25 cellular contexts compared by ENCODE assay signal in genomic region chr19:7351861-7352260, GRCh38. TPM values are rescaled to one million over a fixed set of nuclear protein-coding genes. Genes with fewer than 3 reads are reported as not detected.
DNase-seq lines count a peak whose midpoint lies in the region; ATAC-seq and TF ChIP-seq lines count a peak whose summit lies in the region.
"Had no signal": no experiment of that assay in that cellular context is flagged by ENCODE, and none has a peak within 500 bp of the region (broad histone marks: within the 10 kb centered on the region; RNA-seq: fewer than 3 reads in every experiment).

No MANE protein-coding gene starts in this region.

- H3K9me3 ChIP-seq in Loucy (ENCODE audit: insufficient read depth, low read depth, low read length) (peaks cover 7% of the 10 kb centered on the region; the same call in 1 of the 2 replicates), psoas muscle (peaks cover 5% of the 10 kb centered on the region)

- peak overlapping the region; percentile 82 for H3K4me2 ChIP-seq in Loucy (ENCODE audit: low read depth, low read length, poor library complexity, severe bottlenecking)
- H3K4me2 ChIP-seq: hepatocyte had no signal

- peaks cover 30% of the 10 kb centered on the region for H3K36me3 Mint-ChIP-seq in activated naive CD8-positive, alpha-beta T cell treated with anti-CD3 and anti-CD28 coated beads, Interleukin-2, amount 10 ng/mL, durations not matched to agents 7 days and 5 days
- H3K36me3 Mint-ChIP-seq in activated naive CD8-positive, alpha-beta T cell treated with anti-CD3 and anti-CD28 coated beads, Interleukin-2, amount 50 U/mL, for 24 hours (ENCODE audit: low read depth) = peaks cover 17% of the 10 kb centered on the region
- peaks cover 58% of the 10 kb centered on the region for H3K36me3 Mint-ChIP-seq in central memory CD8-positive, alpha-beta T cell (ENCODE audit: insufficient read depth)

- H3K36me3 ChIP-seq in Loucy (ENCODE audit: insufficient read depth, low read length) (peaks cover 12% of the 10 kb centered on the region; the same call in 1 of the 2 replicates), psoas muscle (ENCODE audit: insufficient read depth in 1 of 2, low read depth in 1 of 2) (no peaks in the 10 kb centered on the region)
- H3K36me3 ChIP-seq: left ventricle myocardium inferior, thoracic aorta had no signal

- H3K4me3 Mint-ChIP-seq in activated naive CD8-positive, alpha-beta T cell treated with anti-CD3 and anti-CD28 coated beads, Interleukin-2, amount 10 ng/mL, durations not matched to agents 7 days and 5 days = no peak overlapping the region
- H3K4me3 Mint-ChIP-seq in activated naive CD8-positive, alpha-beta T cell treated with anti-CD3 and anti-CD28 coated beads, Interleukin-2, amount 50 U/mL, for 24 hours = no peak overlapping the region
- H3K4me3 Mint-ChIP-seq in central memory CD8-positive, alpha-beta T cell = peak overlapping the region; percentile 99
- H3K4me3 Mint-ChIP-seq: HFFc6 had no signal

- TF ChIP-seq CTCF in Loucy (conservative IDR thresholded peaks at IDR 0.05; ENCODE audit: low read length) (no peak), psoas muscle (IDR thresholded peaks at IDR 0.05) (no peak)

- H4K20me1 ChIP-seq in Loucy (ENCODE audit: insufficient read depth, low read length, poor library complexity, severe bottlenecking) = peaks cover 38% of the 10 kb centered on the region

- intact Hi-C loops in psoas muscle (cut with DNase I) = loop anchor here (5.0 to 10.0 kb wide), 2 partner anchors 450 to 463 kb away; no protein-coding TSS in a partner anchor

- peaks cover 79% of the 10 kb centered on the region for H3K79me2 ChIP-seq in Loucy (ENCODE audit: insufficient read depth, low read length)
- H3K79me2 ChIP-seq: hepatocyte had no signal

- no peak overlapping the region for H3K9ac ChIP-seq in Loucy (ENCODE audit: low read depth, low read length, poor library complexity, severe bottlenecking)

- H3K4me1 ChIP-seq in Loucy (ENCODE audit: insufficient read depth, low read length, poor library complexity, severe bottlenecking) (peaks cover 26% of the 10 kb centered on the region), psoas muscle (no peaks in the 10 kb centered on the region)
- H3K4me1 ChIP-seq: foreskin keratinocyte, left ventricle myocardium inferior had no signal

- peaks cover 3% of the 10 kb centered on the region; the same call in 1 of the 2 replicates for H3F3A ChIP-seq in Loucy (ENCODE audit: low read depth)

- POLR2A ChIA-PET in activated naive CD8-positive, alpha-beta T cell treated with anti-CD3 and anti-CD28 coated beads, Interleukin-2, amount 10 ng/mL, durations not matched to agents 7 days and 5 days (lab: Charles Lee) = no interaction called here

- WGBS in psoas muscle, 3 donors = 74 to 79% (median 78%) methylated on average over 1 of the region's 1 CpG

- no peak overlapping the region for H3K27ac ChIP-seq in psoas muscle
- H3K27ac ChIP-seq: foreskin keratinocyte, hepatocyte, left ventricle myocardium inferior, RWPE1, SK-N-MC, thoracic aorta had no signal

- H2AFZ ChIP-seq in Loucy (ENCODE audit: low read length) = no peak overlapping the region
- H2AFZ ChIP-seq: hepatocyte had no signal

- no peaks in the 10 kb centered on the region for H3K27me3 ChIP-seq in Loucy (ENCODE audit: insufficient read depth, low read length, poor library complexity, severe bottlenecking)
- no peaks in the 10 kb centered on the region for H3K27me3 ChIP-seq in psoas muscle (ENCODE audit: insufficient read depth in 3 of 3, low read length in 2 of 3)
- H3K27me3 ChIP-seq: foreskin keratinocyte, hepatocyte had no signal

- DNase-seq in activated naive CD8-positive, alpha-beta T cell treated with anti-CD3 and anti-CD28 coated beads, Interleukin-2, amount 10 ng/mL, durations not matched to agents 7 days and 5 days = no peak
- no peak for DNase-seq in activated naive CD8-positive, alpha-beta T cell treated with anti-CD3 and anti-CD28 coated beads, Interleukin-2, amount 50 U/mL, for 24 hours
- no peak for DNase-seq in central memory CD8-positive, alpha-beta T cell (ENCODE audit: low spot score in 2 of 2)
- no peak for DNase-seq in psoas muscle
- DNase-seq: activated CD4-positive, alpha-beta T cell treated with anti-CD3 and anti-CD28 coated beads for 1 hour; activated CD8-positive, alpha-beta memory T cell treated with anti-CD3 and anti-CD28 coated beads, Interleukin-2, amount 50 U/mL, for 48 hours; activated naive CD4-positive, alpha-beta T cell; COR-L47; DMS79 treated with DMSO at 0.1 percent for 48 hours; erythroblast; foreskin keratinocyte; HFFc6; KG1; left ventricle myocardium inferior; NCI-H146; NCI-H2171; NCI-H526 had no signal

- peaks cover 6% of the 10 kb centered on the region for H3K9me3 Mint-ChIP-seq in activated naive CD8-positive, alpha-beta T cell treated with anti-CD3 and anti-CD28 coated beads, Interleukin-2, amount 10 ng/mL, durations not matched to agents 7 days and 5 days
- peaks cover 9% of the 10 kb centered on the region for H3K9me3 Mint-ChIP-seq in activated naive CD8-positive, alpha-beta T cell treated with anti-CD3 and anti-CD28 coated beads, Interleukin-2, amount 50 U/mL, for 24 hours
- no peaks in the 10 kb centered on the region for H3K9me3 Mint-ChIP-seq in central memory CD8-positive, alpha-beta T cell

- H3K27me3 Mint-ChIP-seq in activated naive CD8-positive, alpha-beta T cell treated with anti-CD3 and anti-CD28 coated beads, Interleukin-2, amount 10 ng/mL, durations not matched to agents 7 days and 5 days = no peaks in the 10 kb centered on the region
- H3K27me3 Mint-ChIP-seq in activated naive CD8-positive, alpha-beta T cell treated with anti-CD3 and anti-CD28 coated beads, Interleukin-2, amount 50 U/mL, for 24 hours = no peaks in the 10 kb centered on the region
- no peaks in the 10 kb centered on the region for H3K27me3 Mint-ChIP-seq in central memory CD8-positive, alpha-beta T cell

- H3K9me2 ChIP-seq in Loucy (replicated peaks; ENCODE audit: low read depth, low read length) = no peaks in the 10 kb centered on the region

- ATAC-seq in activated naive CD8-positive, alpha-beta T cell treated with anti-CD3 and anti-CD28 coated beads, Interleukin-2, amount 10 ng/mL, durations not matched to agents 7 days and 5 days (ENCODE audit: low read depth) = no peak
- ATAC-seq in activated naive CD8-positive, alpha-beta T cell treated with anti-CD3 and anti-CD28 coated beads, Interleukin-2, amount 50 U/mL, for 24 hours = no peak
- ATAC-seq in central memory CD8-positive, alpha-beta T cell (replicated peaks; ENCODE audit: extremely low read depth, poor library complexity, severe bottlenecking) = no peak
- no peak for ATAC-seq in psoas muscle
- no peak for ATAC-seq in GM19397 (IDR thresholded peaks at IDR 0.05; ENCODE audit: unreplicated experiment)
- ATAC-seq in GM19328 (IDR thresholded peaks at IDR 0.05; ENCODE audit: unreplicated experiment) = no peak
- ATAC-seq: foreskin keratinocyte had no signal

- H3K27ac Mint-ChIP-seq in activated naive CD8-positive, alpha-beta T cell treated with anti-CD3 and anti-CD28 coated beads, Interleukin-2, amount 10 ng/mL, durations not matched to agents 7 days and 5 days = peak overlapping the region; percentile 35
- H3K27ac Mint-ChIP-seq in activated naive CD8-positive, alpha-beta T cell treated with anti-CD3 and anti-CD28 coated beads, Interleukin-2, amount 50 U/mL, for 24 hours = no peak overlapping the region
- peak overlapping the region; percentile 93 for H3K27ac Mint-ChIP-seq in central memory CD8-positive, alpha-beta T cell (ENCODE audit: low read depth)
- H3K27ac Mint-ChIP-seq: HFFc6, progenitor cell of endocrine pancreas had no signal

- H3K4me3 ChIP-seq in Loucy (ENCODE audit: low read length, poor library complexity, severe bottlenecking) = peak overlapping the region; percentile 92
- H3K4me3 ChIP-seq in psoas muscle = no peak overlapping the region
- H3K4me3 ChIP-seq: hepatocyte, left ventricle myocardium inferior, SK-N-MC, thoracic aorta had no signal

- peaks cover 33% of the 10 kb centered on the region for H3K4me1 Mint-ChIP-seq in activated naive CD8-positive, alpha-beta T cell treated with anti-CD3 and anti-CD28 coated beads, Interleukin-2, amount 10 ng/mL, durations not matched to agents 7 days and 5 days
- H3K4me1 Mint-ChIP-seq in activated naive CD8-positive, alpha-beta T cell treated with anti-CD3 and anti-CD28 coated beads, Interleukin-2, amount 50 U/mL, for 24 hours = peaks cover 60% of the 10 kb centered on the region
- H3K4me1 Mint-ChIP-seq in central memory CD8-positive, alpha-beta T cell = peaks cover 61% of the 10 kb centered on the region

RNA-seq across cellular contexts. Expression of gene ARHGEF18, which starts 3.1 kb away (rescaled TPM):
- 10 to 100 TPM; 48.9 to 51.3 TPM for total RNA-seq in activated naive CD8-positive, alpha-beta T cell treated with anti-CD3 and anti-CD28 coated beads, Interleukin-2, amount 10 ng/mL, durations not matched to agents 7 days and 5 days
- total RNA-seq in psoas muscle = 1 to 10 TPM; 6.0 to 8.3 (median 6.9) TPM
- polyA plus RNA-seq in psoas muscle = 10 to 100 TPM in 1 of 3 donors, 1 to 10 TPM in 2; 3.5 to 12.2 (median 5.3) TPM

RNA-seq across cellular contexts. Expression of gene INSR, which starts 57.6 kb away (rescaled TPM):
- under 1 TPM; 0.65 to 0.89 TPM for total RNA-seq in activated naive CD8-positive, alpha-beta T cell treated with anti-CD3 and anti-CD28 coated beads, Interleukin-2, amount 10 ng/mL, durations not matched to agents 7 days and 5 days
- 10 to 100 TPM; 48.5 to 95.1 (median 66.3) TPM for total RNA-seq in psoas muscle
- polyA plus RNA-seq in psoas muscle = 10 to 100 TPM in 2 of 3 donors, 1 to 10 TPM in 1; 3.7 to 13.7 (median 11.4) TPM

Comparison
In these comparisons a context has a peak if more than half of its experiments do, and no peak if none do; other contexts are left out.
1. RNA of gene ARHGEF18, which starts 3.1 kb away (total RNA-seq): 48.9 to 51.3 TPM in activated naive CD8-positive, alpha-beta T cell treated with anti-CD3 and anti-CD28 coated beads, Interleukin-2, amount 10 ng/mL, durations not matched to agents 7 days and 5 days; 6.0 to 8.3 TPM in psoas muscle; every median in the first group is over 4 times any median in the second.
2. RNA of gene INSR, which starts 57.6 kb away (total RNA-seq): 48.5 to 95.1 TPM in psoas muscle; 0.65 to 0.89 TPM in activated naive CD8-positive, alpha-beta T cell treated with anti-CD3 and anti-CD28 coated beads, Interleukin-2, amount 10 ng/mL, durations not matched to agents 7 days and 5 days; every median in the first group is over 10 times any median in the second.